ENCODE assay signal across 15 cellular contexts in genomic region chr15:57540736-57541135, GRCh38. TPM values are rescaled to one million over a fixed set of nuclear protein-coding genes. Genes with fewer than 3 reads are reported as not detected.
DNase-seq lines count a peak whose midpoint lies in the region; ATAC-seq and TF ChIP-seq lines count a peak whose summit lies in the region.
"Had no signal": no experiment of that assay in that cellular context is flagged by ENCODE, and none has a peak within 500 bp of the region (broad histone marks: within the 10 kb centered on the region; RNA-seq: fewer than 3 reads in every experiment).

No MANE protein-coding gene starts in this region.

- CTCF ChIA-PET in activated naive CD4-positive, alpha-beta T cell treated with anti-CD3 and anti-CD28 coated beads for 36 hours (lab: Charles Lee) = interaction anchor here (1.2 to 2.3 kb wide), 2 partner anchors 11 to 12 kb away, joined by 3 to 8 read pairs; no protein-coding TSS in a partner anchor
- CTCF ChIA-PET in activated naive CD4-positive, alpha-beta T cell treated with anti-CD3 and anti-CD28 coated beads, Interleukin-2, amount 10 ng/mL, durations not matched to agents 7 days and 5 days (lab: Charles Lee) = interaction anchor here (1.0 kb wide), 1 partner anchor 203 kb away, joined by 3 read pairs; no protein-coding TSS in a partner anchor

- 81 to 96% (median 87%) methylated on average over 11 of the region's 11 CpGs for WGBS in heart left ventricle, 4 donors

- H3K27ac Mint-ChIP-seq in activated naive CD4-positive, alpha-beta T cell treated with anti-CD3 and anti-CD28 coated beads for 36 hours = no peak overlapping the region
- H3K27ac Mint-ChIP-seq in activated naive CD4-positive, alpha-beta T cell treated with anti-CD3 and anti-CD28 coated beads, Interleukin-2, amount 10 ng/mL, durations not matched to agents 7 days and 5 days = no peak overlapping the region
- peak overlapping the region; percentile 62 for H3K27ac Mint-ChIP-seq in stimulated activated memory B cell treated with anti-CD40 and anti-IgM and Interleukin-4, amounts not matched to agents 10 μg/mL and 1 μg/mL and 100 μg/mL, for 72 hours
- H3K27ac Mint-ChIP-seq: stimulated activated naive CD8-positive, alpha-beta T cell treated with anti-CD3 and anti-CD28 coated beads, Interleukin-15, Interleukin-2, amounts not matched to agents 100 ng/mL and 50 ng/mL, for 24 hours had no signal

- H3K9me3 ChIP-seq in BE2C (no peaks in the 10 kb centered on the region), heart left ventricle (no peaks in the 10 kb centered on the region)
- H3K9me3 ChIP-seq: adrenal gland, neutrophil had no signal

- no peak for TF ChIP-seq POLR2A in heart left ventricle (IDR thresholded peaks at IDR 0.05)

- H3K4me1 Mint-ChIP-seq in activated naive CD4-positive, alpha-beta T cell treated with anti-CD3 and anti-CD28 coated beads for 36 hours (ENCODE audit: low read depth) = no peaks in the 10 kb centered on the region
- H3K4me1 Mint-ChIP-seq in activated naive CD4-positive, alpha-beta T cell treated with anti-CD3 and anti-CD28 coated beads, Interleukin-2, amount 10 ng/mL, durations not matched to agents 7 days and 5 days = no peaks in the 10 kb centered on the region
- peaks cover 8% of the 10 kb centered on the region for H3K4me1 Mint-ChIP-seq in stimulated activated memory B cell treated with anti-CD40 and anti-IgM and Interleukin-4, amounts not matched to agents 10 μg/mL and 1 μg/mL and 100 μg/mL, for 72 hours

- no peak overlapping the region for H3K27ac ChIP-seq in heart left ventricle
- H3K27ac ChIP-seq: adrenal gland, neutrophil, SK-N-MC had no signal

- no peak overlapping the region for H3K4me3 Mint-ChIP-seq in activated naive CD4-positive, alpha-beta T cell treated with anti-CD3 and anti-CD28 coated beads for 36 hours
- H3K4me3 Mint-ChIP-seq in activated naive CD4-positive, alpha-beta T cell treated with anti-CD3 and anti-CD28 coated beads, Interleukin-2, amount 10 ng/mL, durations not matched to agents 7 days and 5 days = no peak overlapping the region
- no peak overlapping the region for H3K4me3 Mint-ChIP-seq in stimulated activated memory B cell treated with anti-CD40 and anti-IgM and Interleukin-4, amounts not matched to agents 10 μg/mL and 1 μg/mL and 100 μg/mL, for 72 hours
- H3K4me3 Mint-ChIP-seq: stimulated activated naive CD8-positive, alpha-beta T cell treated with anti-CD3 and anti-CD28 coated beads, Interleukin-15, Interleukin-2, amounts not matched to agents 100 ng/mL and 50 ng/mL, for 24 hours had no signal

- H3K4me1 ChIP-seq in BE2C (peaks cover 9% of the 10 kb centered on the region), heart left ventricle (peaks cover 0 to 6% (median 0%) of the 10 kb centered on the region in 12 donors)

- H3K27me3 Mint-ChIP-seq in activated naive CD4-positive, alpha-beta T cell treated with anti-CD3 and anti-CD28 coated beads for 36 hours (ENCODE audit: low read depth) = peaks cover 2% of the 10 kb centered on the region
- H3K27me3 Mint-ChIP-seq in activated naive CD4-positive, alpha-beta T cell treated with anti-CD3 and anti-CD28 coated beads, Interleukin-2, amount 10 ng/mL, durations not matched to agents 7 days and 5 days = peaks cover 22% of the 10 kb centered on the region
- H3K27me3 Mint-ChIP-seq in stimulated activated memory B cell treated with anti-CD40 and anti-IgM and Interleukin-4, amounts not matched to agents 10 μg/mL and 1 μg/mL and 100 μg/mL, for 72 hours = peaks cover 32% of the 10 kb centered on the region

- intact Hi-C loops in activated naive CD4-positive, alpha-beta T cell treated with anti-CD3 and anti-CD28 coated beads for 36 hours (cut with micrococcal nuclease) = no loop called here
- intact Hi-C loops in heart left ventricle (cut with DNase I) = loop anchor here in 2 of 10 donors (5.0 kb wide), 1 partner anchor 198 kb away; no protein-coding TSS in a partner anchor

- no peak for TF ChIP-seq CTCF in BE2C (IDR thresholded peaks at IDR 0.05; ENCODE audit: low read depth, low read length)
- TF ChIP-seq CTCF in heart left ventricle (IDR thresholded peaks at IDR 0.05) = no peak

- DNase-seq in activated naive CD4-positive, alpha-beta T cell treated with anti-CD3 and anti-CD28 coated beads for 36 hours = peak; percentile 38
- DNase-seq in activated naive CD4-positive, alpha-beta T cell treated with anti-CD3 and anti-CD28 coated beads, Interleukin-2, amount 10 ng/mL, durations not matched to agents 7 days and 5 days = no peak
- no peak for DNase-seq in BE2C
- no peak for DNase-seq in SW 1271 (lab: John Stamatoyannopoulos, UW)
- no peak for DNase-seq in heart left ventricle
- DNase-seq: adrenal gland, EL, left colon, NCI-H524 had no signal

- H3K36me3 ChIP-seq in BE2C (no peaks in the 10 kb centered on the region), heart left ventricle (peaks cover 0 to 19% (median 6%) of the 10 kb centered on the region in 9 donors)
- H3K36me3 ChIP-seq: neutrophil had no signal

- H3K4me3 ChIP-seq in BE2C (ENCODE audit: low read depth, low read length) = no peak overlapping the region
- H3K4me3 ChIP-seq in heart left ventricle = no peak overlapping the region
- H3K4me3 ChIP-seq: adrenal gland, SK-N-MC had no signal

- peak; percentile 51 for ATAC-seq in GM21367 (IDR thresholded peaks at IDR 0.05; ENCODE audit: unreplicated experiment)
- peak; percentile 68 for ATAC-seq in HG03342 (IDR thresholded peaks at IDR 0.05; ENCODE audit: unreplicated experiment)
- ATAC-seq in stimulated activated memory B cell treated with anti-CD40 and anti-IgM and Interleukin-4, amounts not matched to agents 10 μg/mL and 1 μg/mL and 100 μg/mL, for 72 hours = peak; percentile 83
- ATAC-seq in heart left ventricle = no peak
- ATAC-seq: left colon had no signal

- H3K27me3 ChIP-seq in BE2C = no peaks in the 10 kb centered on the region
- H3K27me3 ChIP-seq in heart left ventricle = no peaks in the 10 kb centered on the region
- H3K27me3 ChIP-seq: adrenal gland, neutrophil had no signal

- H3K36me3 Mint-ChIP-seq in activated naive CD4-positive, alpha-beta T cell treated with anti-CD3 and anti-CD28 coated beads for 36 hours (ENCODE audit: low read depth) = no peaks in the 10 kb centered on the region
- H3K36me3 Mint-ChIP-seq in activated naive CD4-positive, alpha-beta T cell treated with anti-CD3 and anti-CD28 coated beads, Interleukin-2, amount 10 ng/mL, durations not matched to agents 7 days and 5 days = no peaks in the 10 kb centered on the region
- peaks cover 12% of the 10 kb centered on the region for H3K36me3 Mint-ChIP-seq in stimulated activated memory B cell treated with anti-CD40 and anti-IgM and Interleukin-4, amounts not matched to agents 10 μg/mL and 1 μg/mL and 100 μg/mL, for 72 hours

- H3K9me3 Mint-ChIP-seq in activated naive CD4-positive, alpha-beta T cell treated with anti-CD3 and anti-CD28 coated beads for 36 hours = peaks cover 2% of the 10 kb centered on the region
- H3K9me3 Mint-ChIP-seq in activated naive CD4-positive, alpha-beta T cell treated with anti-CD3 and anti-CD28 coated beads, Interleukin-2, amount 10 ng/mL, durations not matched to agents 7 days and 5 days = no peaks in the 10 kb centered on the region
- H3K9me3 Mint-ChIP-seq in stimulated activated memory B cell treated with anti-CD40 and anti-IgM and Interleukin-4, amounts not matched to agents 10 μg/mL and 1 μg/mL and 100 μg/mL, for 72 hours = peaks cover 18% of the 10 kb centered on the region

RNA-seq across cellular contexts. Expression of gene MYZAP, which starts 51.0 kb away (rescaled TPM):
- total RNA-seq in activated naive CD4-positive, alpha-beta T cell treated with anti-CD3 and anti-CD28 coated beads for 36 hours = under 1 TPM; 0.38 to 0.40 TPM
- 2.6 TPM for polyA plus RNA-seq in BE2C (2012; ENCODE audit: insufficient read depth, insufficient read length, low read depth)
- 1,000 to 10,000 TPM in 2 of 9 donors, 100 to 1,000 TPM in 7; 359 to 1,065 (median 670) TPM for total RNA-seq in heart left ventricle
- polyA plus RNA-seq in heart left ventricle = 100 to 1,000 TPM; 280 to 506 TPM

Comparison
In these comparisons a context has a peak if more than half of its experiments do, and no peak if none do; other contexts are left out.
1. ATAC-seq: peak in GM21367 (single experiment), HG03342 (single experiment) and stimulated activated memory B cell treated with anti-CD40 and anti-IgM and Interleukin-4, amounts not matched to agents 10 μg/mL and 1 μg/mL and 100 μg/mL, for 72 hours (single experiment); none in heart left ventricle (0 of 4).
2. RNA of gene MYZAP, which starts 51.0 kb away (total RNA-seq): 359 to 1,065 TPM in heart left ventricle; 0.38 to 0.40 TPM in activated naive CD4-positive, alpha-beta T cell treated with anti-CD3 and anti-CD28 coated beads for 36 hours; every median in the first group is over 100 times any median in the second.